ENCODE assay signal across 23 cellular contexts in the genomic region with DNA sequence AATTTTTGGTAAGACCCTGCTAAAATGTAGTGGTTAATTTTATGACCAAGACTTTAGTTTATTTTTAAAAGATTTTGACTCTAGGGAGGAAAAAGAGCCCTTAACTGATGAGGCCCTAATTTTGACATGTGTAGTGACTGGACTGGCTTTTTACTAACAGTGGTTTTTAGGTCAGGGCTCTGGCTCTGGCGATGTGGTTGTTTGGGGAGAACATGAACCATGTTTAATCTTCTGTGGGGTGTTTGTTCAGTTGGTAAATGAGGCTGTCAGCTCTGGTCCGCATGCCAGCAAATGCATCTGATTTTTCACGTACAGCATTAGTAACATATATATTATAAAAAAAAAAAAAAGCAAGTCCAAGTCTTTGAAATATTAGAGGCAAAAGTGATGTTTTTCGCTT.
"Had no signal": no experiment of that assay in that cellular context is flagged by ENCODE, and none has a peak within 500 bp of the region (broad histone marks: within the 10 kb centered on the region; RNA-seq: fewer than 3 reads in every experiment).

No MANE protein-coding gene starts in this region.

- ATAC-seq: activated CD4-positive, alpha-beta T cell treated with anti-CD3 and anti-CD28 coated beads for 36 hours; activated T-helper 17 cell treated with anti-CD3 and anti-CD28 coated beads, Interleukin-2, amount 50 U/mL, for 72 hours; body of pancreas; foreskin keratinocyte; left lobe of liver; natural killer cell treated with Interleukin-12 subunit alpha and Interleukin-12 subunit beta and Interleukin-15 and Interleukin-18, amount 100 ng/mL, for 72 hours; stimulated activated naive CD8-positive, alpha-beta T cell treated with anti-CD3 and anti-CD28 coated beads, Interleukin-15, Interleukin-2, amounts not matched to agents 100 U/mL and 50 U/mL, for 24 hours had no signal

- H3K27me3 Mint-ChIP-seq: activated CD4-positive, alpha-beta memory T cell treated with anti-CD3 and anti-CD28 coated beads for 36 hours; activated CD4-positive, alpha-beta T cell treated with anti-CD3 and anti-CD28 coated beads for 36 hours; activated naive CD8-positive, alpha-beta T cell treated with anti-CD3 and anti-CD28 coated beads for 36 hours; activated T-helper 17 cell treated with anti-CD3 and anti-CD28 coated beads, Interleukin-2, amount 50 U/mL, for 72 hours; natural killer cell treated with Interleukin-12 subunit alpha and Interleukin-12 subunit beta and Interleukin-15 and Interleukin-18, amount 100 ng/mL, for 72 hours had no signal

- H3K4me3 Mint-ChIP-seq: activated CD4-positive, alpha-beta memory T cell treated with anti-CD3 and anti-CD28 coated beads for 36 hours; activated CD4-positive, alpha-beta T cell treated with anti-CD3 and anti-CD28 coated beads for 36 hours; activated naive CD8-positive, alpha-beta T cell treated with anti-CD3 and anti-CD28 coated beads for 36 hours; activated T-helper 17 cell treated with anti-CD3 and anti-CD28 coated beads, Interleukin-2, amount 50 U/mL, for 72 hours; natural killer cell treated with Interleukin-12 subunit alpha and Interleukin-12 subunit beta and Interleukin-15 and Interleukin-18, amount 100 ng/mL, for 72 hours; T-helper 2 cell treated with Interferon-gamma antibody and Interleukin-4, amounts not matched to agents 5 μg/mL and 100 μg/mL, for 36 hours had no signal

- H3K79me2 ChIP-seq: hepatocyte had no signal

- H3K4me1 Mint-ChIP-seq: activated CD4-positive, alpha-beta T cell treated with anti-CD3 and anti-CD28 coated beads for 36 hours; activated naive CD8-positive, alpha-beta T cell treated with anti-CD3 and anti-CD28 coated beads for 36 hours had no signal

- H3K27me3 ChIP-seq: body of pancreas, dorsolateral prefrontal cortex, foreskin keratinocyte, hepatocyte, tibial nerve had no signal

- H3K4me2 ChIP-seq: hepatocyte had no signal

- DNase-seq: activated CD4-positive, alpha-beta memory T cell treated with anti-CD3 and anti-CD28 coated beads for 36 hours; activated CD4-positive, alpha-beta T cell treated with anti-CD3 and anti-CD28 coated beads for 36 hours; activated naive CD4-positive, alpha-beta T cell; activated naive CD8-positive, alpha-beta T cell treated with anti-CD3 and anti-CD28 coated beads for 36 hours; activated T-cell treated with anti-CD3 and anti-CD28 coated beads for 4 hours; amygdala; body of pancreas; dorsolateral prefrontal cortex; foreskin keratinocyte; posterior cingulate gyrus; stimulated activated CD4-positive, alpha-beta T cell treated with anti-CD3 and anti-CD28 coated beads, Interleukin-2, amount 100 ng/mL, for 24 hours; stimulated activated naive CD8-positive, alpha-beta T cell treated with anti-CD3 and anti-CD28 coated beads, Interleukin-15, Interleukin-2, amounts not matched to agents 100 U/mL and 50 U/mL, for 24 hours; substantia nigra had no signal

- H2AFZ ChIP-seq: hepatocyte had no signal

- H3K4me1 ChIP-seq: foreskin keratinocyte, tibial nerve had no signal

- H3K4me3 ChIP-seq: body of pancreas, dorsolateral prefrontal cortex, hepatocyte, lung, tibial nerve had no signal

- FAIRE-seq: keratinocyte, TTC549, urothelium cell line had no signal

- H3K27ac Mint-ChIP-seq: activated CD4-positive, alpha-beta memory T cell treated with anti-CD3 and anti-CD28 coated beads for 36 hours; activated CD4-positive, alpha-beta T cell treated with anti-CD3 and anti-CD28 coated beads for 36 hours; activated naive CD8-positive, alpha-beta T cell treated with anti-CD3 and anti-CD28 coated beads for 36 hours; natural killer cell treated with Interleukin-12 subunit alpha and Interleukin-12 subunit beta and Interleukin-15 and Interleukin-18, amount 100 ng/mL, for 72 hours; T-helper 2 cell treated with Interferon-gamma antibody and Interleukin-4, amounts not matched to agents 5 μg/mL and 100 μg/mL, for 36 hours had no signal

- H3K9me3 Mint-ChIP-seq: activated CD4-positive, alpha-beta memory T cell treated with anti-CD3 and anti-CD28 coated beads for 36 hours; activated naive CD8-positive, alpha-beta T cell treated with anti-CD3 and anti-CD28 coated beads for 36 hours; natural killer cell treated with Interleukin-12 subunit alpha and Interleukin-12 subunit beta and Interleukin-15 and Interleukin-18, amount 100 ng/mL, for 72 hours had no signal

- H3K27ac ChIP-seq: body of pancreas, dorsolateral prefrontal cortex, foreskin keratinocyte, hepatocyte, tibial nerve had no signal

- H3K9me3 ChIP-seq: body of pancreas had no signal
